In the genomic region with DNA sequence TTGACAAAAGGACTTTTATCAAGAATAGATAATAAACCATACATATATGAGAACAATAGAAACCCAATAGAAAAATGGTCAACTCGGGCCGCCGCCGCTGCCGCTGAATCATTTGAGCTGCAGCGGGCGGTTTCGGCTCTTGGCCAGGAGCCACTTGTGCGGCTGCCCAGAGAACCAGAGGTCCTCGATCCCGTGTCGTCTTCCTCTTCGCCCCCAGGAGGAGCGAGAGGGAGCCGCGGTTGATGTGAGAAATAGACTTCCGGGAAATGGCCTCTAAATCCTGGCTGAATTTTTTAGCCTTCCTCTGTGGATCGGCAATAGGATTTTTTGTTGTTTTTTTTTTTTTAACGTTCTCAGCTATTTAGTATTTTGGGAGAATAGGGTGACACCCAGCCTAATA, we compare ENCODE assay signal across 8 cellular contexts. TPM values are rescaled to one million over a fixed set of nuclear protein-coding genes. Genes with fewer than 3 reads are reported as not detected.
A peak's percentile ranks its signal among the peaks of the same experiment; 100 is the strongest.
DNase-seq lines count a peak whose midpoint lies in the region; ATAC-seq and TF ChIP-seq lines count a peak whose summit lies in the region.

No MANE protein-coding gene starts in this region.

- no peak for TF ChIP-seq POLR2A in sigmoid colon (IDR thresholded peaks at IDR 0.05)

- dilution Hi-C loops in mammary epithelial cell (cut with HindIII; ENCODE audit: low sequenced_read_pairs): no loop called here

- CTCF ChIA-PET in mammary epithelial cell (lab: Charles Lee; ENCODE audit: low non-redundant PET): interaction anchor here (0.6 kb wide), 1 partner anchor 43 kb away, joined by 4 read pairs; no protein-coding TSS in a partner anchor

- H3K36me3 ChIP-seq in mammary epithelial cell (ENCODE audit: insufficient read depth, low read length) (no peaks in the 10 kb centered on the region), sigmoid colon (no peaks in the 10 kb centered on the region)

- no peak for ATAC-seq in HG02884 (IDR thresholded peaks at IDR 0.05; ENCODE audit: unreplicated experiment)

- H3K27ac ChIP-seq in mammary epithelial cell (ENCODE audit: insufficient read depth, low read depth, low read length) (no peak overlapping the region), sigmoid colon (no peak overlapping the region)

- in situ Hi-C loops in mammary epithelial cell (cut with MboI; ENCODE audit: low sequenced_read_pairs in 2 of 2): no loop called here

- intact Hi-C loops in mammary epithelial cell (cut with micrococcal nuclease): no loop called here
- intact Hi-C loops in sigmoid colon (cut with DNase I): no loop called here

- no peaks in the 10 kb centered on the region for H3K9me3 ChIP-seq in mammary epithelial cell (replicated peaks; ENCODE audit: insufficient read depth, low read length)
- H3K9me3 ChIP-seq in sigmoid colon: no peaks in the 10 kb centered on the region

- peak overlapping the region in 2 of 3 experiments; percentile 17 to 36 for H3K4me3 ChIP-seq in mammary epithelial cell (replicated peaks in 1 of 3; ENCODE audit: insufficient read depth in 1 of 3, low read depth in 2 of 3, low read length in 3 of 3)
- H3K4me3 ChIP-seq in sigmoid colon: peak overlapping the region in 3 of 4 donors; percentile 17 to 36 (median 33)

- DNase-seq in NCI-H345 (lab: John Stamatoyannopoulos, UW): peak; percentile 34
- DNase-seq in NCI-H345 treated with DMSO at 0.1 percent for 48 hours (lab: John Stamatoyannopoulos, UW; ENCODE audit: unreplicated experiment): no peak
- DNase-seq in HS-5 (ENCODE audit: low read depth): peak; percentile 18
- peak; percentile 92 for DNase-seq in RKO (ENCODE audit: low spot score)
- DNase-seq in mammary epithelial cell: peak; percentile 60
- DNase-seq in iPS-NIHi11 (ENCODE audit: low spot score): peak; percentile 78
- DNase-seq in sigmoid colon: peak; percentile 88

- H3K4me1 ChIP-seq in mammary epithelial cell (ENCODE audit: insufficient read depth, low read length) (peaks cover 6% of the 10 kb centered on the region), sigmoid colon (peaks cover 0 to 6% (median 2%) of the 10 kb centered on the region in 4 donors)

- no peak for TF ChIP-seq EP300 in sigmoid colon (IDR thresholded peaks at IDR 0.05)

- BruUV-seq in mammary epithelial cell (replicated peaks; lab: Mats Ljungman, UMichigan): no TSS peak

- TF ChIP-seq CTCF in mammary epithelial cell (conservative IDR thresholded peaks at IDR 0.05 in 1 of 2, IDR thresholded peaks at IDR 0.05 in 1 of 2; ENCODE audit: extremely low read depth in 1 of 2, insufficient read depth in 1 of 2, low read depth in 1 of 2, low read length in 2 of 2) (peak in 1 of 2 donors; percentile 21), sigmoid colon (IDR thresholded peaks at IDR 0.05) (no peak)

- H3K79me2 ChIP-seq in mammary epithelial cell (ENCODE audit: insufficient read depth, low read length): no peaks in the 10 kb centered on the region

- 4% methylated on average over 19 of the region's 19 CpGs for WGBS in mammary epithelial cell (ENCODE audit: low coverage, missing lambda C conversion rate)
- WGBS in sigmoid colon, 2 donors: 3 to 4% methylated on average over 19 of the region's 19 CpGs

- no peak overlapping the region for H3K9ac ChIP-seq in mammary epithelial cell (ENCODE audit: insufficient read depth, low read length)

- H3K27me3 ChIP-seq in mammary epithelial cell (ENCODE audit: insufficient read depth, low read length): no peaks in the 10 kb centered on the region
- peaks cover 0 to 28% (median 3%) of the 10 kb centered on the region in 3 donors for H3K27me3 ChIP-seq in sigmoid colon

- H2AFZ ChIP-seq in mammary epithelial cell (ENCODE audit: low read depth, low read length): peak overlapping the region; percentile 19

- H4K20me1 ChIP-seq in mammary epithelial cell (ENCODE audit: insufficient read depth, low read length): no peaks in the 10 kb centered on the region

- peak overlapping the region; percentile 74 for H3K4me2 ChIP-seq in mammary epithelial cell (ENCODE audit: insufficient read depth, low read depth, low read length)

RNA-seq across cellular contexts. Expression of a gene that starts 44.8 kb away (rescaled TPM):
- total RNA-seq in mammary epithelial cell: 10 to 100 TPM; 21.7 to 56.7 TPM
- 40.8 TPM for polyA plus RNA-seq in mammary epithelial cell
- polyA minus RNA-seq in mammary epithelial cell: 38.2 TPM
- total RNA-seq in sigmoid colon: 10 to 100 TPM; 33.5 to 96.0 (median 34.8) TPM
- 10 to 100 TPM; 15.0 to 27.4 (median 17.6) TPM for polyA plus RNA-seq in sigmoid colon
